20 cellular contexts compared by ENCODE assay signal in genomic region chr7:100152937-100153666, GRCh38. TPM values are rescaled to one million over a fixed set of nuclear protein-coding genes. Genes with fewer than 3 reads are reported as not detected.
DNase-seq lines count a peak whose midpoint lies in the region; ATAC-seq and TF ChIP-seq lines count a peak whose summit lies in the region.
"Had no signal": no experiment of that assay in that cellular context is flagged by ENCODE, and none has a peak within 500 bp of the region (broad histone marks: within the 10 kb centered on the region; RNA-seq: fewer than 3 reads in every experiment).

No MANE protein-coding gene starts in this region.

- peaks cover 54% of the 10 kb centered on the region for H3K4me1 Mint-ChIP-seq in activated naive CD8-positive, alpha-beta T cell treated with anti-CD3 and anti-CD28 coated beads, Interleukin-2, amount 50 U/mL, for 24 hours

- H3K9me3 ChIP-seq in SK-N-SH, result no peaks in the 10 kb centered on the region
- H3K9me3 ChIP-seq in Karpas-422 (ENCODE audit: low read length), result no peaks in the 10 kb centered on the region
- H3K9me3 ChIP-seq in neutrophil, result no peaks in the 10 kb centered on the region
- H3K9me3 ChIP-seq: Caco-2, esophagus muscularis mucosa had no signal

- CTCF ChIA-PET in SK-N-SH (lab: Yijun Ruan, JAX), result interaction anchor here (1.7 to 1.9 kb wide), 2 partner anchors 20 to 22 kb away, joined by 7 to 8 read pairs; no protein-coding TSS in a partner anchor

- no peaks in the 10 kb centered on the region for H3K9me3 Mint-ChIP-seq in activated naive CD8-positive, alpha-beta T cell treated with anti-CD3 and anti-CD28 coated beads, Interleukin-2, amount 50 U/mL, for 24 hours
- H3K9me3 Mint-ChIP-seq: immature natural killer cell had no signal

- H3K27ac ChIP-seq in SK-N-SH (ENCODE audit: low read depth in 2 of 2, low read length in 1 of 2) (no peak overlapping the region; a peak in 1 of 4 replicates), Karpas-422 (ENCODE audit: low read length) (peak overlapping the region; percentile 52), neutrophil (peak overlapping the region; percentile 86)

- peaks cover 36% of the 10 kb centered on the region for H3K36me3 Mint-ChIP-seq in activated naive CD8-positive, alpha-beta T cell treated with anti-CD3 and anti-CD28 coated beads, Interleukin-2, amount 50 U/mL, for 24 hours (ENCODE audit: low read depth)

- H3K27me3 ChIP-seq in SK-N-SH (ENCODE audit: insufficient read depth) (no peaks in the 10 kb centered on the region), Karpas-422 (ENCODE audit: low read length) (no peaks in the 10 kb centered on the region), neutrophil (no peaks in the 10 kb centered on the region)
- H3K27me3 ChIP-seq: esophagus muscularis mucosa had no signal

- H3K79me2 ChIP-seq in SK-N-SH (ENCODE audit: insufficient read depth) (peaks cover 73% of the 10 kb centered on the region), Karpas-422 (ENCODE audit: low read length) (peaks cover 38% of the 10 kb centered on the region)

- H3K9ac ChIP-seq in SK-N-SH (no peak overlapping the region), Karpas-422 (ENCODE audit: low read length) (no peak overlapping the region)

- H3K4me3 ChIP-seq in SK-N-SH (ENCODE audit: low read depth in 2 of 2, low read length in 1 of 2), result no peak overlapping the region
- H3K4me3 ChIP-seq in Karpas-422 (ENCODE audit: low read length), result no peak overlapping the region
- peak overlapping the region; percentile 50 to 99 for H3K4me3 ChIP-seq in neutrophil (ENCODE audit: low read depth in 1 of 2, low read length in 1 of 2)
- H3K4me3 ChIP-seq: esophagus muscularis mucosa had no signal

- DNase-seq in SK-N-SH (no peak), Karpas-422 (no peak), left colon (no peak), activated T-cell treated with anti-CD3 and anti-CD28 coated beads for 4 hours (no peak)
- DNase-seq in activated naive CD8-positive, alpha-beta T cell treated with anti-CD3 and anti-CD28 coated beads, Interleukin-2, amount 50 U/mL, for 24 hours, result no peak
- DNase-seq: activated CD4-positive, alpha-beta T cell treated with anti-CD3 and anti-CD28 coated beads, Interleukin-2, amount 50 U/mL, for 1 hour; Caco-2; immature natural killer cell; mesenchymal stem cell; NCI-H1105 treated with DMSO at 0.1 percent for 48 hours; NCI-H2171 treated with DMSO at 0.1 percent for 48 hours; NK-92 treated with Interleukin-12 subunit alpha and Interleukin-12 subunit beta, amount 100 ng/mL, for 24 hours; occipital lobe; SHP77 treated with DMSO at 0.1 percent for 48 hours; stimulated activated CD4-positive, alpha-beta T cell treated with anti-CD3 and anti-CD28 coated beads, Interleukin-4, amount 100 ng/mL, for 24 hours; trophoblast cell had no signal

- TF ChIP-seq CTCF in SK-N-SH (IDR thresholded peaks at IDR 0.05) (no peak), neutrophil (IDR thresholded peaks at IDR 0.05) (no peak)

- peaks cover 39 to 44% of the 10 kb centered on the region in 2 experiments for H3K36me3 ChIP-seq in SK-N-SH (replicated peaks in 1 of 2; ENCODE audit: control insufficient read depth in 1 of 2, insufficient read depth in 2 of 2, low read length in 1 of 2)
- peaks cover 9% of the 10 kb centered on the region for H3K36me3 ChIP-seq in Karpas-422 (ENCODE audit: insufficient read depth, low read length)
- peaks cover 68% of the 10 kb centered on the region for H3K36me3 ChIP-seq in neutrophil

- intact Hi-C loops in left colon (cut with DNase I, micrococcal nuclease), result no loop called here

- H2AFZ ChIP-seq in SK-N-SH (ENCODE audit: low read depth) (no peak overlapping the region), Karpas-422 (ENCODE audit: low read length) (no peak overlapping the region)

- peaks cover 17% of the 10 kb centered on the region for H3F3A ChIP-seq in SK-N-SH (replicated peaks; ENCODE audit: insufficient read depth)

- H3K4me1 ChIP-seq in SK-N-SH (ENCODE audit: control insufficient read depth in 1 of 2, insufficient read depth in 2 of 2, low read depth in 1 of 2, low read length in 1 of 2), result peaks cover 18 to 24% of the 10 kb centered on the region in 2 experiments; a peak in 2 of 4 replicates
- peaks cover 45% of the 10 kb centered on the region for H3K4me1 ChIP-seq in Karpas-422 (ENCODE audit: low read length)
- H3K4me1 ChIP-seq in neutrophil (ENCODE audit: control insufficient read depth in 1 of 2, insufficient read depth in 1 of 2, low read depth in 1 of 2, low read length in 1 of 2), result peaks cover 88 to 92% of the 10 kb centered on the region in 2 experiments

- TF ChIP-seq RAD21 in SK-N-SH (IDR thresholded peaks at IDR 0.05; ENCODE audit: low read length), result no peak

- POLR2A ChIA-PET in SK-N-SH (lab: Yijun Ruan, JAX), result interaction anchor here (1.1 kb wide), 1 partner anchor 27 kb away, joined by 3 read pairs; the partner anchor contains the start of gene MBLAC1

- H3K27me3 Mint-ChIP-seq in activated naive CD8-positive, alpha-beta T cell treated with anti-CD3 and anti-CD28 coated beads, Interleukin-2, amount 50 U/mL, for 24 hours, result peaks cover 1% of the 10 kb centered on the region

- H4K20me1 ChIP-seq in SK-N-SH (ENCODE audit: insufficient read depth) (peaks cover 20% of the 10 kb centered on the region), Karpas-422 (ENCODE audit: insufficient read depth, low read depth, low read length) (peaks cover 12% of the 10 kb centered on the region; the same call in 1 of the 2 replicates)

- H3K4me3 Mint-ChIP-seq in activated naive CD8-positive, alpha-beta T cell treated with anti-CD3 and anti-CD28 coated beads, Interleukin-2, amount 50 U/mL, for 24 hours, result no peak overlapping the region
- H3K4me3 Mint-ChIP-seq: immature natural killer cell had no signal

- ATAC-seq in SK-N-SH treated with all-trans-retinoic acid at 6 μM for 48 hours (no peak), left colon (no peak), GM19455 (IDR thresholded peaks at IDR 0.05; ENCODE audit: unreplicated experiment) (no peak)
- no peak for ATAC-seq in activated naive CD8-positive, alpha-beta T cell treated with anti-CD3 and anti-CD28 coated beads, Interleukin-2, amount 50 U/mL, for 24 hours

- H3K4me2 ChIP-seq in SK-N-SH, result no peak overlapping the region
- peak overlapping the region; percentile 47 for H3K4me2 ChIP-seq in Karpas-422 (ENCODE audit: low read depth, low read length, poor library complexity, severe bottlenecking)

- WGBS in SK-N-SH (ENCODE audit: low lambda C conversion rate), result 87% methylated on average over 13 of the region's 18 CpGs

- no peaks in the 10 kb centered on the region for H3K9me2 ChIP-seq in SK-N-SH
- H3K9me2 ChIP-seq in Karpas-422 (replicated peaks; ENCODE audit: insufficient read depth, low read length), result no peaks in the 10 kb centered on the region

- no peak for TF ChIP-seq EP300 in SK-N-SH (IDR thresholded peaks at IDR 0.05; ENCODE audit: borderline replicate concordance in 1 of 2, low read depth in 1 of 2, low read length in 1 of 2)

- peak overlapping the region; percentile 71 for H3K27ac Mint-ChIP-seq in activated naive CD8-positive, alpha-beta T cell treated with anti-CD3 and anti-CD28 coated beads, Interleukin-2, amount 50 U/mL, for 24 hours

TF ChIP-seq in SK-N-SH, 30 proteins besides CTCF, POLR2A, EP300 and RAD21 (continues in another document):
- TF ChIP-seq NRF1 (IDR thresholded peaks at IDR 0.05; ENCODE audit: low read depth, low read length), result no peak

TF ChIP-seq in SK-N-SH treated with all-trans-retinoic acid at 6 μM for 48 hours, 23 proteins besides CTCF, POLR2A, EP300 and RAD21:
- TF ChIP-seq ZFP3 (CRISPR knock-in tag; IDR thresholded peaks at IDR 0.05) (no peak), ZC3H10 (CRISPR knock-in tag; IDR thresholded peaks at IDR 0.05) (no peak), ESRRG (CRISPR knock-in tag; IDR thresholded peaks at IDR 0.05) (no peak), CREB5 (CRISPR knock-in tag; IDR thresholded peaks at IDR 0.05; ENCODE audit: low read depth) (no peak), BACH2 (CRISPR knock-in tag; IDR thresholded peaks at IDR 0.05; ENCODE audit: borderline replicate concordance) (no peak), ZNF70 (CRISPR knock-in tag; IDR thresholded peaks at IDR 0.05) (no peak)

RNA-seq across cellular contexts. Expression of gene LAMTOR4, which starts 4.4 kb away (rescaled TPM):
- polyA plus RNA-seq in SK-N-SH (2012; rRNA removed), result 600 and 630 TPM in 2 replicates
- polyA plus RNA-seq in SK-N-SH (2012; cell fraction: cytosol; rRNA removed), result 369 and 475 TPM in 2 replicates
- 373 and 722 TPM in 2 replicates for polyA plus RNA-seq in SK-N-SH (2012; cell fraction: nucleus; rRNA removed)
- 171 and 292 TPM in 2 replicates for total RNA-seq in Karpas-422 (2014; rRNA removed; shearing (Covaris generic); ENCODE audit: low replicate concordance)
- 100 to 1,000 TPM; 224 to 268 TPM for total RNA-seq in left colon

RNA-seq across cellular contexts. Expression of gene TRAPPC14, which starts 5.4 kb away (rescaled TPM):
- polyA plus RNA-seq in SK-N-SH (2012; rRNA removed), result 13.9 and 16.4 TPM in 2 replicates
- polyA plus RNA-seq in SK-N-SH (2012; cell fraction: cytosol; rRNA removed), result 3.7 and 5.3 TPM in 2 replicates
- polyA plus RNA-seq in SK-N-SH (2012; cell fraction: nucleus; rRNA removed), result 125 and 160 TPM in 2 replicates
- 15.8 and 23.3 TPM in 2 replicates for total RNA-seq in Karpas-422 (2014; rRNA removed; shearing (Covaris generic); ENCODE audit: low replicate concordance)
- total RNA-seq in left colon, result 10 to 100 TPM; 54.9 to 62.1 TPM

RNA-seq across cellular contexts. Expression of gene GAL3ST4, which starts 15.3 kb away (rescaled TPM):
- polyA plus RNA-seq in SK-N-SH (2012; rRNA removed), result 9.0 and 9.4 TPM in 2 replicates
- 4.0 and 6.4 TPM in 2 replicates for polyA plus RNA-seq in SK-N-SH (2012; cell fraction: cytosol; rRNA removed)
- 20.7 and 25.6 TPM in 2 replicates for polyA plus RNA-seq in SK-N-SH (2012; cell fraction: nucleus; rRNA removed)
- total RNA-seq in Karpas-422 (2014; rRNA removed; shearing (Covaris generic); ENCODE audit: low replicate concordance), result 0.11 TPM in 1 of 2 replicates, not detected in the other
- total RNA-seq in left colon, result 10 to 100 TPM in 1 of 2 donors, 1 to 10 TPM in 1; 8.0 to 10.9 TPM

RNA-seq across cellular contexts. Expression of gene GPC2, which starts 24.1 kb away (rescaled TPM):
- polyA plus RNA-seq in SK-N-SH (2012; rRNA removed), result 12.9 and 14.2 TPM in 2 replicates
- 2.8 and 5.2 TPM in 2 replicates for polyA plus RNA-seq in SK-N-SH (2012; cell fraction: cytosol; rRNA removed)
- polyA plus RNA-seq in SK-N-SH (2012; cell fraction: nucleus; rRNA removed), result 105 and 117 TPM in 2 replicates
- total RNA-seq in Karpas-422 (2014; rRNA removed; shearing (Covaris generic); ENCODE audit: low replicate concordance), result 1.9 and 5.3 TPM in 2 replicates
- 1 to 10 TPM; 4.0 to 5.7 TPM for total RNA-seq in left colon
- polyA plus RNA-seq: immature natural killer cell had no signal

RNA-seq across cellular contexts. Expression of gene STAG3, which starts 24.6 kb away (rescaled TPM):
- polyA plus RNA-seq in SK-N-SH (2012; rRNA removed), result 0.10 and 0.31 TPM in 2 replicates
- 0.03 and 0.08 TPM in 2 replicates for polyA plus RNA-seq in SK-N-SH (2012; cell fraction: cytosol; rRNA removed)
- 1.4 and 1.8 TPM in 2 replicates for polyA plus RNA-seq in SK-N-SH (2012; cell fraction: nucleus; rRNA removed)
- 8.1 and 22.1 TPM in 2 replicates for total RNA-seq in Karpas-422 (2014; rRNA removed; shearing (Covaris generic); ENCODE audit: low replicate concordance)
- 1 to 10 TPM; 1.2 to 2.0 TPM for total RNA-seq in left colon

Comparison
In these comparisons a context has a peak if more than half of its experiments do, and no peak if none do; other contexts are left out.
1. H3K27ac ChIP-seq: peak in Karpas-422 (single experiment) and neutrophil (single experiment); none in SK-N-SH (0 of 2).
2. H3K4me3 ChIP-seq: peak in neutrophil (2 of 2); none in SK-N-SH (0 of 2) and Karpas-422 (single experiment).